Comparison of ENCODE assay signal across 9 cellular contexts in genomic region chr1:172638885-172639831, GRCh38. TPM values are rescaled to one million over a fixed set of nuclear protein-coding genes. Genes with fewer than 3 reads are reported as not detected.
DNase-seq lines count a peak whose midpoint lies in the region; ATAC-seq and TF ChIP-seq lines count a peak whose summit lies in the region.
"Had no signal": no experiment of that assay in that cellular context is flagged by ENCODE, and none has a peak within 500 bp of the region (broad histone marks: within the 10 kb centered on the region; RNA-seq: fewer than 3 reads in every experiment).

No MANE protein-coding gene starts in this region.

- H3K14ac ChIP-seq in mesenchymal stem cell (ENCODE audit: low read length in 2 of 2) = no peak overlapping the region

- peak; percentile 16 to 87 (median 73) for DNase-seq in CD4-positive, CD25-positive, alpha-beta regulatory T cell
- DNase-seq in Panc1 (ENCODE audit: low read depth, low spot score) (peak; percentile 61), mesenchymal stem cell (peak; percentile 77), nephron progenitor cell (no peak), DMS 273 (lab: John Stamatoyannopoulos, UW; ENCODE audit: unreplicated experiment) (no peak)
- DNase-seq in activated effector memory CD4-positive, alpha-beta T cell treated with Interleukin-2 at 50 U/mL for 16 hours = peak; percentile 56

- WGBS in mesenchymal stem cell = 55% methylated on average over 8 of the region's 9 CpGs
- 38% methylated on average over 9 of the region's 9 CpGs for WGBS in thymus

- H2BK120ac ChIP-seq in mesenchymal stem cell (ENCODE audit: low read depth, low read length) = no peak overlapping the region

- H2AFZ ChIP-seq in mesenchymal stem cell (ENCODE audit: low read depth, low read length) = no peak overlapping the region

- no peaks in the 10 kb centered on the region for H3K27me3 ChIP-seq in CD4-positive, CD25-positive, alpha-beta regulatory T cell (ENCODE audit: control insufficient read depth, insufficient read depth, low read length)
- H3K27me3 ChIP-seq in Panc1 (ENCODE audit: control insufficient read depth, insufficient read depth, low read length) = no peaks in the 10 kb centered on the region
- H3K27me3 ChIP-seq in mesenchymal stem cell (ENCODE audit: control insufficient read depth in 1 of 2, insufficient read depth in 1 of 2, low read length in 2 of 2) = no peaks in the 10 kb centered on the region
- H3K27me3 ChIP-seq in thymus (ENCODE audit: control insufficient read depth, insufficient read depth) = no peaks in the 10 kb centered on the region

- peaks cover 52% of the 10 kb centered on the region for H3K4me1 ChIP-seq in CD4-positive, CD25-positive, alpha-beta regulatory T cell (ENCODE audit: control insufficient read depth, insufficient read depth, low read length, poor library complexity, severe bottlenecking)
- H3K4me1 ChIP-seq in Panc1 (ENCODE audit: control insufficient read depth, insufficient read depth, low read length) (no peaks in the 10 kb centered on the region), mesenchymal stem cell (ENCODE audit: control insufficient read depth, insufficient read depth, low read depth, low read length) (peaks cover 21% of the 10 kb centered on the region), thymus (ENCODE audit: control insufficient read depth, insufficient read depth, low read length) (peaks cover 20% of the 10 kb centered on the region)

- no peaks in the 10 kb centered on the region for H3K79me1 ChIP-seq in mesenchymal stem cell (replicated peaks; ENCODE audit: low read length, poor library complexity, severe bottlenecking)

- no peaks in the 10 kb centered on the region for H3K36me3 Mint-ChIP-seq in CD4-positive, CD25-positive, alpha-beta regulatory T cell
- H3K36me3 Mint-ChIP-seq in nephron progenitor cell (ENCODE audit: low read depth) = no peaks in the 10 kb centered on the region

- TF ChIP-seq CTCF in Panc1 (IDR thresholded peaks at IDR 0.05) (no peak), nephron progenitor cell (IDR thresholded peaks at IDR 0.05) (no peak)

- in situ Hi-C loops in Panc1 (cut with HindIII; ENCODE audit: low pct_unique_long_range_greater_than_20kb, low sequenced_read_pairs) = no loop called here

- H3K9ac ChIP-seq in mesenchymal stem cell (ENCODE audit: low read length) = peak overlapping the region; percentile 48

- H3K27me3 Mint-ChIP-seq in CD4-positive, CD25-positive, alpha-beta regulatory T cell = no peaks in the 10 kb centered on the region
- H3K27me3 Mint-ChIP-seq in nephron progenitor cell (ENCODE audit: low read depth, poor library complexity) = peaks cover 3% of the 10 kb centered on the region

- H2BK15ac ChIP-seq in mesenchymal stem cell (ENCODE audit: low read depth, poor library complexity, severe bottlenecking) = no peak overlapping the region

- no peak overlapping the region for H3K4ac ChIP-seq in mesenchymal stem cell (ENCODE audit: low read depth in 1 of 2, low read length in 2 of 2)

- peaks cover 17 to 74% (median 54%) of the 10 kb centered on the region in 4 donors for H3K4me1 Mint-ChIP-seq in CD4-positive, CD25-positive, alpha-beta regulatory T cell
- H3K4me1 Mint-ChIP-seq in nephron progenitor cell = peaks cover 12% of the 10 kb centered on the region

- no peaks in the 10 kb centered on the region for H3K9me3 Mint-ChIP-seq in CD4-positive, CD25-positive, alpha-beta regulatory T cell
- H3K9me3 Mint-ChIP-seq in nephron progenitor cell = peaks cover 12% of the 10 kb centered on the region

- H3K27ac ChIP-seq in CD4-positive, CD25-positive, alpha-beta regulatory T cell (ENCODE audit: insufficient read depth, low read length, poor library complexity, severe bottlenecking) = peak overlapping the region; percentile 44
- H3K27ac ChIP-seq in Panc1 (ENCODE audit: low read length) (no peak overlapping the region), mesenchymal stem cell (ENCODE audit: low read length, poor library complexity, severe bottlenecking) (peak overlapping the region; percentile 93), thymus (ENCODE audit: low read depth) (peak overlapping the region; percentile 64)

- BruUV-seq in Panc1 (replicated peaks; lab: Mats Ljungman, UMichigan) = no TSS peak

- no peaks in the 10 kb centered on the region for H3K9me3 ChIP-seq in CD4-positive, CD25-positive, alpha-beta regulatory T cell (ENCODE audit: control insufficient read depth in 2 of 2, low read length in 2 of 2)
- H3K9me3 ChIP-seq in Panc1 (ENCODE audit: control insufficient read depth, insufficient read depth, low read depth, low read length) (no peaks in the 10 kb centered on the region), mesenchymal stem cell (ENCODE audit: control insufficient read depth, low read length) (peaks cover 12% of the 10 kb centered on the region), thymus (ENCODE audit: control insufficient read depth) (no peaks in the 10 kb centered on the region)

- intact Hi-C loops in Panc1 (cut with micrococcal nuclease; ENCODE audit: unreplicated experiment) = no loop called here

- H2AK5ac ChIP-seq in mesenchymal stem cell (ENCODE audit: low read length, severe bottlenecking) = peak overlapping the region; percentile 2

- peak overlapping the region; percentile 47 for H4K91ac ChIP-seq in mesenchymal stem cell (ENCODE audit: low read length)

- CTCF ChIA-PET in Panc1 (lab: Charles Lee) = no interaction called here

- peak overlapping the region; percentile 63 to 79 (median 70) for H3K4me3 Mint-ChIP-seq in CD4-positive, CD25-positive, alpha-beta regulatory T cell
- no peak overlapping the region for H3K4me3 Mint-ChIP-seq in nephron progenitor cell

- peak; percentile 83 to 90 for ATAC-seq in CD4-positive, CD25-positive, alpha-beta regulatory T cell (ENCODE audit: low read depth in 2 of 2)
- ATAC-seq in GM21825 (IDR thresholded peaks at IDR 0.05; ENCODE audit: unreplicated experiment) (peak; percentile 50), Panc1 (peak; percentile 66; the same call in 1 of the 2 replicates)

- H3K4me2 ChIP-seq in mesenchymal stem cell (ENCODE audit: low read length, poor library complexity, severe bottlenecking) = peak overlapping the region; percentile 16

- peak overlapping the region in 1 of 2 experiments; percentile 45 for H2BK12ac ChIP-seq in mesenchymal stem cell (ENCODE audit: low read length in 2 of 2)

- no peak overlapping the region for H3K23ac ChIP-seq in mesenchymal stem cell (ENCODE audit: low read length in 2 of 2)

- peak overlapping the region; percentile 51 for H3K4me3 ChIP-seq in CD4-positive, CD25-positive, alpha-beta regulatory T cell (ENCODE audit: low read depth, low read length)
- H3K4me3 ChIP-seq in Panc1 (ENCODE audit: low read depth in 2 of 2, low read length in 2 of 2) (no peak overlapping the region), mesenchymal stem cell (ENCODE audit: insufficient read depth in 1 of 2, low read depth in 1 of 2, low read length in 2 of 2) (no peak overlapping the region), thymus (ENCODE audit: low read length) (no peak overlapping the region)

- H3K36me3 ChIP-seq in CD4-positive, CD25-positive, alpha-beta regulatory T cell (ENCODE audit: control insufficient read depth, insufficient read depth, low read length) = no peaks in the 10 kb centered on the region
- H3K36me3 ChIP-seq in Panc1 (ENCODE audit: control insufficient read depth, insufficient read depth, low read length) (no peaks in the 10 kb centered on the region), mesenchymal stem cell (ENCODE audit: control insufficient read depth in 1 of 2, insufficient read depth in 2 of 2, low read depth in 1 of 2, low read length in 2 of 2) (no peaks in the 10 kb centered on the region), thymus (ENCODE audit: control insufficient read depth, insufficient read depth) (no peaks in the 10 kb centered on the region)

- no peak overlapping the region for H4K8ac ChIP-seq in mesenchymal stem cell (ENCODE audit: low read length)

- peak overlapping the region; percentile 92 for H2BK5ac ChIP-seq in mesenchymal stem cell (ENCODE audit: low read depth, low read length, poor library complexity, severe bottlenecking)

- peak overlapping the region; percentile 37 to 44 for H3K18ac ChIP-seq in mesenchymal stem cell (ENCODE audit: low read depth in 1 of 2, low read length in 2 of 2)

- H3K27ac Mint-ChIP-seq in CD4-positive, CD25-positive, alpha-beta regulatory T cell = peak overlapping the region; percentile 80 to 94 (median 85)
- H3K27ac Mint-ChIP-seq in nephron progenitor cell = no peak overlapping the region

- POLR2A ChIA-PET in Panc1 (lab: Charles Lee) = no interaction called here

RNA-seq across cellular contexts. Expression of gene FASLG, which starts 19.7 kb away (rescaled TPM):
- 0.81 TPM for total RNA-seq in CD4-positive, CD25-positive, alpha-beta regulatory T cell
- under 1 TPM in 1 of 4 donors, not detected in 3; 0.45 TPM for polyA plus RNA-seq in CD4-positive, CD25-positive, alpha-beta regulatory T cell
- total RNA-seq in Panc1 (2021; ENCODE audit: unreplicated experiment) = not detected
- not detected for polyA plus RNA-seq in Panc1 (2012; ENCODE audit: insufficient read length)
- not detected for polyA plus RNA-seq in mesenchymal stem cell (2013, experiment 1 of 2)
- polyA plus RNA-seq in mesenchymal stem cell (2013, experiment 2 of 2) = not detected
- 0.32 TPM for polyA plus RNA-seq in thymus
- total RNA-seq: lower leg skin had no signal

Comparison
In these comparisons a context has a peak if more than half of its experiments do, and no peak if none do; other contexts are left out.
1. DNase-seq: peak in CD4-positive, CD25-positive, alpha-beta regulatory T cell (3 of 3), Panc1 (single experiment), activated effector memory CD4-positive, alpha-beta T cell treated with Interleukin-2 at 50 U/mL for 16 hours (single experiment) and mesenchymal stem cell (single experiment); none in nephron progenitor cell (single experiment) and DMS 273 (single experiment).
2. Peak in every context shown above with its lines, with median percentiles within 50 percentile points of each other: ATAC-seq.